Comparison of ENCODE assay signal across 1 cellular context in the genomic region with DNA sequence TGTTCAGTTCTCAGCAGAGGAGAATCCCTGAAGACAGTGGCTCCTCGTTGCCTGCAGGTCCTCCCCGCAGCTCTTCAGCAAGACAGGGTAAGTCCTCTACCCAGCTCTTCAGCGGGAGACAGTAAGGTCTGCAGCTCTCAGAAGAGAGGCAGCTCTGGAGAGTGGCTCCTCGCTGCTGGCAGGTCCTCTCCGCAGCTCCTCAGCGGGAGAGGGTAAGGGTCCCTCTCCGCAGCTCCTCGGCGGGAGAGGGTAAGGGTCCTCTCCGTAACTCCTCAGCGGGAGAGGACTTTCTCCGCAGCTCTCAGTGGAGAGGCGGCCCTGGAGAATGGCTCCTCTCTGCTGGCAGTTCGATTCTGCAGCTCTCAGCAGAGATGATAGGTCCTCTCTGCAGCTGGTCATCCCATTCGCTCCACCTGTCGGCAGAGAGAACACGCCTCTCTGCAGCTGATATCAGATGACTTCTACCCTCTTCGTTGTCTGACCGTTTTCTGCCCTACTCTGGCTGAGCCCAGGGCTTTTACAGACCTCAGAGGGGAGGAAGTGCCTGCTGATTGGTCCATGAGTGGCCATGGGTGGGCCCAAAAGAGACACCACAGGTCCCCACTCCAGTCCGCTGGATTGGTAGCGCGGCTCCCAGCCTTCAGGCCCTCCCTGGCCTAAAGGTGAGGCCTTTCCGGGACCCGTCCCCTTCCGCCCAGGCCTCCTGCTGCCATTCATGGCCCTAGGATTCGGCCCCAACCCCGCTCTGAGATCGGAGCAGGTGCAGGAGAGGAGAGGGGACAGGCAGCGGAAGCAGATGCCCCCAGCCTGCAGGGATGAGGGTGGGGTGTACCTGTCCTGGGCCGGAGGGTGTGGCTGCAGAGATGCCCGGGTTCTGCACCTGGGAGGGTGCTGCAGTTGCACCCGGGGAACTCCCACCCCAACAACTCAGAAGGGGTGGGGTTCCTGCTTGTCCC.
TF ChIP-seq lines count a peak whose summit lies in the region.

No MANE protein-coding gene starts in this region.

TF ChIP-seq in HepG2, 621 proteins besides CTCF, POLR2A, EP300 and RAD21 (continued from another document and continues in another):
- TF ChIP-seq SRF (IDR thresholded peaks at IDR 0.05; ENCODE audit: low read depth, low read length) = peak; percentile 10; the same call in 1 of the 2 replicates
- peak; percentile 88 for TF ChIP-seq PHF21A (CRISPR knock-in tag; IDR thresholded peaks at IDR 0.05)
- no peak for TF ChIP-seq MIER3 (CRISPR knock-in tag; IDR thresholded peaks at IDR 0.05; ENCODE audit: borderline replicate concordance)
- TF ChIP-seq, protein P1, sequence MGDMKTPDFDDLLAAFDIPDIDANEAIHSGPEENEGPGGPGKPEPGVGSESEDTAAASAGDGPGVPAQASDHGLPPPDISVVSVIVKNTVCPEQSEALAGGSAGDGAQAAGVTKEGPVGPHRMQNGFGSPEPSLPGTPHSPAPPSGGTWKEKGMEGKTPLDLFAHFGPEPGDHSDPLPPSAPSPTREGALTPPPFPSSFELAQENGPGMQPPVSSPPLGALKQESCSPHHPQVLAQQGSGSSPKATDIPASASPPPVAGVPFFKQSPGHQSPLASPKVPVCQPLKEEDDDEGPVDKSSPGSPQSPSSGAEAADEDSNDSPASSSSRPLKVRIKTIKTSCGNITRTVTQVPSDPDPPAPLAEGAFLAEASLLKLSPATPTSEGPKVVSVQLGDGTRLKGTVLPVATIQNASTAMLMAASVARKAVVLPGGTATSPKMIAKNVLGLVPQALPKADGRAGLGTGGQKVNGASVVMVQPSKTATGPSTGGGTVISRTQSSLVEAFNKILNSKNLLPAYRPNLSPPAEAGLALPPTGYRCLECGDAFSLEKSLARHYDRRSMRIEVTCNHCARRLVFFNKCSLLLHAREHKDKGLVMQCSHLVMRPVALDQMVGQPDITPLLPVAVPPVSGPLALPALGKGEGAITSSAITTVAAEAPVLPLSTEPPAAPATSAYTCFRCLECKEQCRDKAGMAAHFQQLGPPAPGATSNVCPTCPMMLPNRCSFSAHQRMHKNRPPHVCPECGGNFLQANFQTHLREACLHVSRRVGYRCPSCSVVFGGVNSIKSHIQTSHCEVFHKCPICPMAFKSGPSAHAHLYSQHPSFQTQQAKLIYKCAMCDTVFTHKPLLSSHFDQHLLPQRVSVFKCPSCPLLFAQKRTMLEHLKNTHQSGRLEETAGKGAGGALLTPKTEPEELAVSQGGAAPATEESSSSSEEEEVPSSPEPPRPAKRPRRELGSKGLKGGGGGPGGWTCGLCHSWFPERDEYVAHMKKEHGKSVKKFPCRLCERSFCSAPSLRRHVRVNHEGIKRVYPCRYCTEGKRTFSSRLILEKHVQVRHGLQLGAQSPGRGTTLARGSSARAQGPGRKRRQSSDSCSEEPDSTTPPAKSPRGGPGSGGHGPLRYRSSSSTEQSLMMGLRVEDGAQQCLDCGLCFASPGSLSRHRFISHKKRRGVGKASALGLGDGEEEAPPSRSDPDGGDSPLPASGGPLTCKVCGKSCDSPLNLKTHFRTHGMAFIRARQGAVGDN (CRISPR knock-in tag; IDR thresholded peaks at IDR 0.05) = peak; percentile 92
- TF ChIP-seq RXRA (CRISPR knock-in tag; IDR thresholded peaks at IDR 0.05) = no peak; the same call in 1 of the 2 replicates
- TF ChIP-seq ZSCAN31 (CRISPR knock-in tag; IDR thresholded peaks at IDR 0.05; ENCODE audit: low read depth) = no peak; the same call in 1 of the 2 replicates
- TF ChIP-seq NFE2L1 (CRISPR knock-in tag; IDR thresholded peaks at IDR 0.05; ENCODE audit: borderline replicate concordance) = no peak
- peak; percentile 97; the same call in 1 of the 2 replicates for TF ChIP-seq ZNF333 (CRISPR knock-in tag; IDR thresholded peaks at IDR 0.05; ENCODE audit: borderline replicate concordance)
- TF ChIP-seq, protein P2, sequence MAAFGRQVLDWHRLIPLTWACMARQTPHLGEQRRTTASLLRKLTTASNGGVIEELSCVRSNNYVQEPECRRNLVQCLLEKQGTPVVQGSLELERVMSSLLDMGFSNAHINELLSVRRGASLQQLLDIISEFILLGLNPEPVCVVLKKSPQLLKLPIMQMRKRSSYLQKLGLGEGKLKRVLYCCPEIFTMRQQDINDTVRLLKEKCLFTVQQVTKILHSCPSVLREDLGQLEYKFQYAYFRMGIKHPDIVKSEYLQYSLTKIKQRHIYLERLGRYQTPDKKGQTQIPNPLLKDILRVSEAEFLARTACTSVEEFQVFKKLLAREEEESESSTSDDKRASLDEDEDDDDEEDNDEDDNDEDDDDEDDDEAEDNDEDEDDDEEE (CRISPR knock-in tag; IDR thresholded peaks at IDR 0.05) = no peak; the same call in 1 of the 2 replicates
- no peak for TF ChIP-seq HOXD1 (CRISPR knock-in tag; IDR thresholded peaks at IDR 0.05)
- TF ChIP-seq ZNF782 (CRISPR knock-in tag; IDR thresholded peaks at IDR 0.05; ENCODE audit: borderline replicate concordance) = peak; percentile 35; the same call in 1 of the 2 replicates
- TF ChIP-seq ZSCAN21 (CRISPR knock-in tag; IDR thresholded peaks at IDR 0.05; ENCODE audit: borderline replicate concordance) = no peak; the same call in 1 of the 2 replicates
- TF ChIP-seq, protein P3, sequence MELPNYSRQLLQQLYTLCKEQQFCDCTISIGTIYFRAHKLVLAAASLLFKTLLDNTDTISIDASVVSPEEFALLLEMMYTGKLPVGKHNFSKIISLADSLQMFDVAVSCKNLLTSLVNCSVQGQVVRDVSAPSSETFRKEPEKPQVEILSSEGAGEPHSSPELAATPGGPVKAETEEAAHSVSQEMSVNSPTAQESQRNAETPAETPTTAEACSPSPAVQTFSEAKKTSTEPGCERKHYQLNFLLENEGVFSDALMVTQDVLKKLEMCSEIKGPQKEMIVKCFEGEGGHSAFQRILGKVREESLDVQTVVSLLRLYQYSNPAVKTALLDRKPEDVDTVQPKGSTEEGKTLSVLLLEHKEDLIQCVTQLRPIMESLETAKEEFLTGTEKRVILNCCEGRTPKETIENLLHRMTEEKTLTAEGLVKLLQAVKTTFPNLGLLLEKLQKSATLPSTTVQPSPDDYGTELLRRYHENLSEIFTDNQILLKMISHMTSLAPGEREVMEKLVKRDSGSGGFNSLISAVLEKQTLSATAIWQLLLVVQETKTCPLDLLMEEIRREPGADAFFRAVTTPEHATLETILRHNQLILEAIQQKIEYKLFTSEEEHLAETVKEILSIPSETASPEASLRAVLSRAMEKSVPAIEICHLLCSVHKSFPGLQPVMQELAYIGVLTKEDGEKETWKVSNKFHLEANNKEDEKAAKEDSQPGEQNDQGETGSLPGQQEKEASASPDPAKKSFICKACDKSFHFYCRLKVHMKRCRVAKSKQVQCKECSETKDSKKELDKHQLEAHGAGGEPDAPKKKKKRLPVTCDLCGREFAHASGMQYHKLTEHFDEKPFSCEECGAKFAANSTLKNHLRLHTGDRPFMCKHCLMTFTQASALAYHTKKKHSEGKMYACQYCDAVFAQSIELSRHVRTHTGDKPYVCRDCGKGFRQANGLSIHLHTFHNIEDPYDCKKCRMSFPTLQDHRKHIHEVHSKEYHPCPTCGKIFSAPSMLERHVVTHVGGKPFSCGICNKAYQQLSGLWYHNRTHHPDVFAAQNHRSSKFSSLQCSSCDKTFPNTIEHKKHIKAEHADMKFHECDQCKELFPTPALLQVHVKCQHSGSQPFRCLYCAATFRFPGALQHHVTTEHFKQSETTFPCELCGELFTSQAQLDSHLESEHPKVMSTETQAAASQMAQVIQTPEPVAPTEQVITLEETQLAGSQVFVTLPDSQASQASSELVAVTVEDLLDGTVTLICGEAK (IDR thresholded peaks at IDR 0.05) = no peak
- TF ChIP-seq, protein P3 (CRISPR knock-in tag; IDR thresholded peaks at IDR 0.05) = peak; percentile 35; the same call in 1 of the 2 replicates
- no peak for TF ChIP-seq HNRNPUL1 (IDR thresholded peaks at IDR 0.05; ENCODE audit: low read depth, low read length)
- TF ChIP-seq ZNF33A (CRISPR knock-in tag; IDR thresholded peaks at IDR 0.05; ENCODE audit: borderline replicate concordance) = no peak
- TF ChIP-seq, protein P4, sequence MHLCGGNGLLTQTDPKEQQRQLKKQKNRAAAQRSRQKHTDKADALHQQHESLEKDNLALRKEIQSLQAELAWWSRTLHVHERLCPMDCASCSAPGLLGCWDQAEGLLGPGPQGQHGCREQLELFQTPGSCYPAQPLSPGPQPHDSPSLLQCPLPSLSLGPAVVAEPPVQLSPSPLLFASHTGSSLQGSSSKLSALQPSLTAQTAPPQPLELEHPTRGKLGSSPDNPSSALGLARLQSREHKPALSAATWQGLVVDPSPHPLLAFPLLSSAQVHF (CRISPR knock-in tag; IDR thresholded peaks at IDR 0.05) = no peak
- peak; percentile 8; the same call in 1 of the 2 replicates for TF ChIP-seq NFKB2 (CRISPR knock-in tag; IDR thresholded peaks at IDR 0.05; ENCODE audit: borderline replicate concordance)
- TF ChIP-seq NFATC3 (CRISPR knock-in tag; IDR thresholded peaks at IDR 0.05) = no peak
- no peak for TF ChIP-seq MZF1 (CRISPR knock-in tag; IDR thresholded peaks at IDR 0.05; ENCODE audit: borderline replicate concordance)
- no peak for TF ChIP-seq MAFG (CRISPR knock-in tag; IDR thresholded peaks at IDR 0.05)
- TF ChIP-seq, protein P5, sequence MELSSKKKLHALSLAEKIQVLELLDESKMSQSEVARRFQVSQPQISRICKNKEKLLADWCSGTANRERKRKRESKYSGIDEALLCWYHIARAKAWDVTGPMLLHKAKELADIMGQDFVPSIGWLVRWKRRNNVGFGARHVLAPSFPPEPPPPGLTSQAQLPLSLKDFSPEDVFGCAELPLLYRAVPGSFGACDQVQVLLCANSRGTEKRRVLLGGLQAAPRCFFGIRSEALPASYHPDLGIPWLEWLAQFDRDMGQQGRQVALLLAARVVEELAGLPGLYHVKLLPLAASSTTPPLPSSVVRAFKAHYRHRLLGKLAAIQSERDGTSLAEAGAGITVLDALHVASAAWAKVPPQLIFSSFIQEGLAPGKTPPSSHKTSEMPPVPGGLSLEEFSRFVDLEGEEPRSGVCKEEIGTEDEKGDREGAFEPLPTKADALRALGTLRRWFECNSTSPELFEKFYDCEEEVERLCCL (CRISPR knock-in tag; IDR thresholded peaks at IDR 0.05; ENCODE audit: borderline replicate concordance) = no peak
- TF ChIP-seq ZBTB42 (CRISPR knock-in tag; IDR thresholded peaks at IDR 0.05) = no peak
- TF ChIP-seq, protein P6, sequence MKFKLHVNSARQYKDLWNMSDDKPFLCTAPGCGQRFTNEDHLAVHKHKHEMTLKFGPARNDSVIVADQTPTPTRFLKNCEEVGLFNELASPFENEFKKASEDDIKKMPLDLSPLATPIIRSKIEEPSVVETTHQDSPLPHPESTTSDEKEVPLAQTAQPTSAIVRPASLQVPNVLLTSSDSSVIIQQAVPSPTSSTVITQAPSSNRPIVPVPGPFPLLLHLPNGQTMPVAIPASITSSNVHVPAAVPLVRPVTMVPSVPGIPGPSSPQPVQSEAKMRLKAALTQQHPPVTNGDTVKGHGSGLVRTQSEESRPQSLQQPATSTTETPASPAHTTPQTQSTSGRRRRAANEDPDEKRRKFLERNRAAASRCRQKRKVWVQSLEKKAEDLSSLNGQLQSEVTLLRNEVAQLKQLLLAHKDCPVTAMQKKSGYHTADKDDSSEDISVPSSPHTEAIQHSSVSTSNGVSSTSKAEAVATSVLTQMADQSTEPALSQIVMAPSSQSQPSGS (CRISPR knock-in tag; IDR thresholded peaks at IDR 0.05) = peak; percentile 23; the same call in 1 of the 2 replicates
- TF ChIP-seq MAZ (IDR thresholded peaks at IDR 0.05; ENCODE audit: borderline replicate concordance, low read depth, low read length) = no peak
- TF ChIP-seq MAZ (CRISPR knock-in tag; IDR thresholded peaks at IDR 0.05; ENCODE audit: low read depth) = peak; percentile 76; the same call in 1 of the 2 replicates
- TF ChIP-seq ZNF317 (CRISPR knock-in tag; IDR thresholded peaks at IDR 0.05) = 0 out of 2 replicates have a peak, but pooled peaks have one; percentile 55
- no peak for TF ChIP-seq SRSF9 (IDR thresholded peaks at IDR 0.05; ENCODE audit: borderline replicate concordance, insufficient read depth, low read depth, low read length, poor library complexity, severe bottlenecking)
